In genomic region chr11:35303596-35304392, GRCh38 we compare ENCODE assay signal across 9 cellular contexts.
DNase-seq lines count a peak whose midpoint lies in the region; ATAC-seq and TF ChIP-seq lines count a peak whose summit lies in the region.
"Had no signal": no experiment of that assay in that cellular context is flagged by ENCODE, and none has a peak within 500 bp of the region (broad histone marks: within the 10 kb centered on the region; RNA-seq: fewer than 3 reads in every experiment).

No MANE protein-coding gene starts in this region.

- WGBS in heart right ventricle, 2 donors: 70 to 84% methylated on average over 6 of the region's 6 CpGs

- peaks cover 48% of the 10 kb centered on the region for H3K4me1 ChIP-seq in adipocyte (ENCODE audit: control insufficient read depth, insufficient read depth, low read length)
- H3K4me1 ChIP-seq in heart right ventricle: peaks cover 0 to 53% (median 0%) of the 10 kb centered on the region in 9 donors
- peaks cover 12% of the 10 kb centered on the region for H3K4me1 ChIP-seq in skeletal muscle satellite cell (ENCODE audit: control insufficient read depth, insufficient read depth, low read length)

- no peaks in the 10 kb centered on the region for H3K36me3 ChIP-seq in adipocyte (ENCODE audit: control insufficient read depth, insufficient read depth, low read length, severe bottlenecking)
- no peaks in the 10 kb centered on the region for H3K36me3 ChIP-seq in heart right ventricle
- H3K36me3 ChIP-seq in skeletal muscle satellite cell (ENCODE audit: insufficient read depth, low read length): no peaks in the 10 kb centered on the region

- peak overlapping the region; percentile 49 for H3K4me3 ChIP-seq in adipocyte (ENCODE audit: low read length)
- H3K4me3 ChIP-seq in heart right ventricle: no peak overlapping the region
- H3K4me3 ChIP-seq in skeletal muscle satellite cell (ENCODE audit: low read length): no peak overlapping the region

- H3K27ac ChIP-seq in heart right ventricle: peak overlapping the region in 8 of 10 donors; percentile 38 to 81 (median 56)

- no peaks in the 10 kb centered on the region for H3K9me3 ChIP-seq in adipocyte (ENCODE audit: control insufficient read depth, low read length)
- H3K9me3 ChIP-seq in heart right ventricle: no peaks in the 10 kb centered on the region
- no peaks in the 10 kb centered on the region for H3K9me3 ChIP-seq in skeletal muscle satellite cell (replicated peaks; ENCODE audit: low read length)

- in situ Hi-C loops in G401 (cut with HindIII; ENCODE audit: low sequenced_read_pairs): no loop called here

- H3K9ac ChIP-seq in adipocyte (ENCODE audit: low read length): peak overlapping the region; percentile 73
- no peak overlapping the region for H3K9ac ChIP-seq in skeletal muscle satellite cell (ENCODE audit: low read depth, low read length)

- ATAC-seq in heart right ventricle: peak; percentile 51 to 93 (median 80)

- peak overlapping the region; percentile 2 for H3K4me2 ChIP-seq in skeletal muscle satellite cell (ENCODE audit: low read length)

- TF ChIP-seq CTCF in heart right ventricle (IDR thresholded peaks at IDR 0.05): no peak

- no peaks in the 10 kb centered on the region for H3K27me3 ChIP-seq in adipocyte (replicated peaks; ENCODE audit: control insufficient read depth, insufficient read depth, low read length)
- H3K27me3 ChIP-seq in heart right ventricle: no peaks in the 10 kb centered on the region
- H3K27me3 ChIP-seq in skeletal muscle satellite cell (ENCODE audit: control insufficient read depth, insufficient read depth, low read length): no peaks in the 10 kb centered on the region

- DNase-seq in G401 (ENCODE audit: low spot score) (peak; percentile 19), adipocyte (ENCODE audit: low read depth) (peak; percentile 88), heart right ventricle (peak in 1 of 2 donors; percentile 41), SHP77 treated with DMSO at 0.1 percent for 48 hours (lab: John Stamatoyannopoulos, UW) (no peak), NCI-H510A treated with DMSO at 0.1 percent for 48 hours (lab: John Stamatoyannopoulos, UW) (no peak), NCI-H2081 treated with DMSO at 0.1 percent for 48 hours (lab: John Stamatoyannopoulos, UW) (no peak)
- DNase-seq in activated naive CD4-positive, alpha-beta T cell treated with Interleukin-2 at 50 U/mL for 16 hours: no peak
- DNase-seq: NCI-H187 treated with DMSO at 0.1 percent for 48 hours had no signal

- intact Hi-C loops in heart right ventricle (cut with DNase I): no loop called here

Comparison
In these comparisons a context has a peak if more than half of its experiments do, and no peak if none do; other contexts are left out.
1. DNase-seq: peak in G401 (single experiment) and adipocyte (single experiment); none in SHP77 treated with DMSO at 0.1 percent for 48 hours (single experiment), activated naive CD4-positive, alpha-beta T cell treated with Interleukin-2 at 50 U/mL for 16 hours (single experiment), NCI-H510A treated with DMSO at 0.1 percent for 48 hours (single experiment) and NCI-H2081 treated with DMSO at 0.1 percent for 48 hours (single experiment).